11 cellular contexts compared by ENCODE assay signal in the genomic region with DNA sequence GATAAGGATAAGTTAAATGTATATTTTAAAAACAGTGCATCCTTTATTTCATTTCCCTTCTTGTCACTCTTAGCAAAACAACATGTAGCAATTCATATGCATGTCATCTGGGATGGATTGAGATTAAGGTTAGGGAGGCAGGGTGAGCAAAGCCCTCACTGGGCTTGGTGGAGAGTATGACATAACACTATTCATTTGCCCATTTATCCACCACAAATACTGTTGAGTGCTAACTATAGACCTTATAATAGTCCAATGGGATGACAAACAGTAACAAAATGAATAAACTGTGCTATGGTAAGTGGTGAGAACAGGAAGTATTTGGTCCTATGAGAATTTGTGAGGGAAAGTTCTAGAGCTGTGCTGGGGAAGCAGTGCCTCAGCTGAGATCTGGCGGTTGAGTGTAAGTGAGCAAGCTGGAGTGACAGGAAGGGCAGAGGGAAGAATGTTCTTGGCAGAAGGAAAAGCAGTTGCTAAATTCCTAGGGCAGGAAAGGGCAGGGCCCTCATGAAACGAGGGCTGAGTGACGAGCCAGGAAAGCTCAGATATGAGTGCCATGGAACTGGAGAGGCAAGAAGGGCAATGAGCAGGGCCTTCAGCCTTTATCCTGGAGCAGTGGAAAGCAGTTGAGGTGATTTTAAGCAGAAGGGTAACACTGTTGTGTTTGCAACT. TPM values are rescaled to one million over a fixed set of nuclear protein-coding genes. Genes with fewer than 3 reads are reported as not detected.
A peak's percentile ranks its signal among the peaks of the same experiment; 100 is the strongest.
DNase-seq lines count a peak whose midpoint lies in the region; ATAC-seq lines count a peak whose summit lies in the region.
"Had no signal": no experiment of that assay in that cellular context is flagged by ENCODE, and none has a peak within 500 bp of the region (broad histone marks: within the 10 kb centered on the region; RNA-seq: fewer than 3 reads in every experiment).

No MANE protein-coding gene starts in this region.

- H3K27me3 Mint-ChIP-seq in activated naive CD8-positive, alpha-beta T cell treated with anti-CD3 and anti-CD28 coated beads, Interleukin-2, amount 50 U/mL, for 24 hours: no peaks in the 10 kb centered on the region
- H3K27me3 Mint-ChIP-seq in CD8-positive, alpha-beta memory T cell: no peaks in the 10 kb centered on the region

- H3K4me1 Mint-ChIP-seq in activated naive CD8-positive, alpha-beta T cell treated with anti-CD3 and anti-CD28 coated beads, Interleukin-2, amount 50 U/mL, for 24 hours: peaks cover 44% of the 10 kb centered on the region
- peaks cover 25 to 45% (median 31%) of the 10 kb centered on the region in 3 donors for H3K4me1 Mint-ChIP-seq in CD8-positive, alpha-beta memory T cell

- DNase-seq in LHCN-M2 (ENCODE audit: low read depth) (peak; percentile 57), fibroblast of gingiva (ENCODE audit: low read depth) (peak; percentile 83), lung microvascular endothelial cell (ENCODE audit: low read depth in 2 of 2) (peak; percentile 47 to 82), iPS-NIHi11 (ENCODE audit: low spot score) (no peak), cortex of kidney (lab: John Stamatoyannopoulos, UW) (no peak)
- DNase-seq in activated naive CD8-positive, alpha-beta T cell treated with anti-CD3 and anti-CD28 coated beads, Interleukin-2, amount 50 U/mL, for 24 hours: no peak
- DNase-seq in CD8-positive, alpha-beta memory T cell: no peak
- DNase-seq: small intestine, substantia nigra had no signal

- no peak overlapping the region for H3K4me3 Mint-ChIP-seq in activated naive CD8-positive, alpha-beta T cell treated with anti-CD3 and anti-CD28 coated beads, Interleukin-2, amount 50 U/mL, for 24 hours
- no peak overlapping the region for H3K4me3 Mint-ChIP-seq in CD8-positive, alpha-beta memory T cell

- H2AFZ ChIP-seq in ACC112 (ENCODE audit: low read length, unreplicated experiment): no peak overlapping the region

- no peaks in the 10 kb centered on the region for H3K9me3 ChIP-seq in CD8-positive, alpha-beta memory T cell (ENCODE audit: low read length)
- H3K9me3 ChIP-seq: A549 had no signal

- H3K36me3 Mint-ChIP-seq in activated naive CD8-positive, alpha-beta T cell treated with anti-CD3 and anti-CD28 coated beads, Interleukin-2, amount 50 U/mL, for 24 hours (ENCODE audit: low read depth): peaks cover 46% of the 10 kb centered on the region
- peaks cover 11 to 28% (median 18%) of the 10 kb centered on the region in 3 donors for H3K36me3 Mint-ChIP-seq in CD8-positive, alpha-beta memory T cell

- no peaks in the 10 kb centered on the region for H3K27me3 ChIP-seq in ACC112 (ENCODE audit: insufficient read depth, low read length)
- H3K27me3 ChIP-seq in CD8-positive, alpha-beta memory T cell (ENCODE audit: insufficient read depth, low read length, poor library complexity, severe bottlenecking): no peaks in the 10 kb centered on the region

- POLR2A ChIA-PET in CD8-positive, alpha-beta memory T cell (lab: Charles Lee): no interaction called here

- ATAC-seq in activated naive CD8-positive, alpha-beta T cell treated with anti-CD3 and anti-CD28 coated beads, Interleukin-2, amount 50 U/mL, for 24 hours: no peak
- ATAC-seq: A549 had no signal

- H3K79me2 ChIP-seq in ACC112 (ENCODE audit: control insufficient read depth, insufficient read depth, low read length, unreplicated experiment): peaks cover 89% of the 10 kb centered on the region

- peaks cover 39% of the 10 kb centered on the region for H3K4me1 ChIP-seq in ACC112 (ENCODE audit: control insufficient read depth, insufficient read depth, low read length, unreplicated experiment)
- H3K4me1 ChIP-seq in CD8-positive, alpha-beta memory T cell (ENCODE audit: insufficient read depth, low read length): peaks cover 5% of the 10 kb centered on the region

- H3K27ac ChIP-seq in ACC112 (ENCODE audit: low read depth, low read length): peak overlapping the region; percentile 58
- H3K27ac ChIP-seq in CD8-positive, alpha-beta memory T cell (ENCODE audit: low read depth, low read length): no peak overlapping the region
- H3K27ac ChIP-seq: A549 had no signal

- peaks cover 26% of the 10 kb centered on the region for H3K36me3 ChIP-seq in ACC112 (ENCODE audit: insufficient read depth, low read length)
- no peaks in the 10 kb centered on the region for H3K36me3 ChIP-seq in CD8-positive, alpha-beta memory T cell (ENCODE audit: insufficient read depth, low read length)

- H3K27ac Mint-ChIP-seq in activated naive CD8-positive, alpha-beta T cell treated with anti-CD3 and anti-CD28 coated beads, Interleukin-2, amount 50 U/mL, for 24 hours: no peak overlapping the region
- no peak overlapping the region for H3K27ac Mint-ChIP-seq in CD8-positive, alpha-beta memory T cell

- no peaks in the 10 kb centered on the region for H3K9me3 Mint-ChIP-seq in activated naive CD8-positive, alpha-beta T cell treated with anti-CD3 and anti-CD28 coated beads, Interleukin-2, amount 50 U/mL, for 24 hours
- no peaks in the 10 kb centered on the region for H3K9me3 Mint-ChIP-seq in CD8-positive, alpha-beta memory T cell

- peak overlapping the region; percentile 1; the same call in 1 of the 2 replicates for H3K4me3 ChIP-seq in ACC112 (ENCODE audit: low read depth, low read length)
- H3K4me3 ChIP-seq in CD8-positive, alpha-beta memory T cell (ENCODE audit: low read length): no peak overlapping the region
- H3K4me3 ChIP-seq: A549 had no signal

- CTCF ChIA-PET in CD8-positive, alpha-beta memory T cell (lab: Charles Lee): interaction anchor here (0.5 kb wide), 1 partner anchor 13 kb away, joined by 3 read pairs; no protein-coding TSS in a partner anchor

RNA-seq across cellular contexts. Expression of gene HSD17B12, which starts 6.7 kb away (rescaled TPM):
- 39.9 and 48.6 TPM in 2 replicates for total RNA-seq in LHCN-M2 (2014; rRNA removed)
- 21.5 TPM for polyA plus RNA-seq in LHCN-M2 (2012)
- 64.5 and 94.8 TPM in 2 replicates for total RNA-seq in lung microvascular endothelial cell
- 10 to 100 TPM; 32.3 to 37.1 TPM for total RNA-seq in CD8-positive, alpha-beta memory T cell
- 26.3 TPM for polyA plus RNA-seq in CD8-positive, alpha-beta memory T cell

Comparison
In these comparisons a context has a peak if more than half of its experiments do, and no peak if none do; other contexts are left out.
1. DNase-seq: peak in LHCN-M2 (single experiment), fibroblast of gingiva (single experiment) and lung microvascular endothelial cell (2 of 2); none in iPS-NIHi11 (single experiment), activated naive CD8-positive, alpha-beta T cell treated with anti-CD3 and anti-CD28 coated beads, Interleukin-2, amount 50 U/mL, for 24 hours (single experiment), cortex of kidney (single experiment) and CD8-positive, alpha-beta memory T cell (0 of 5).